ENCODE assay signal across 25 cellular contexts in the genomic region with DNA sequence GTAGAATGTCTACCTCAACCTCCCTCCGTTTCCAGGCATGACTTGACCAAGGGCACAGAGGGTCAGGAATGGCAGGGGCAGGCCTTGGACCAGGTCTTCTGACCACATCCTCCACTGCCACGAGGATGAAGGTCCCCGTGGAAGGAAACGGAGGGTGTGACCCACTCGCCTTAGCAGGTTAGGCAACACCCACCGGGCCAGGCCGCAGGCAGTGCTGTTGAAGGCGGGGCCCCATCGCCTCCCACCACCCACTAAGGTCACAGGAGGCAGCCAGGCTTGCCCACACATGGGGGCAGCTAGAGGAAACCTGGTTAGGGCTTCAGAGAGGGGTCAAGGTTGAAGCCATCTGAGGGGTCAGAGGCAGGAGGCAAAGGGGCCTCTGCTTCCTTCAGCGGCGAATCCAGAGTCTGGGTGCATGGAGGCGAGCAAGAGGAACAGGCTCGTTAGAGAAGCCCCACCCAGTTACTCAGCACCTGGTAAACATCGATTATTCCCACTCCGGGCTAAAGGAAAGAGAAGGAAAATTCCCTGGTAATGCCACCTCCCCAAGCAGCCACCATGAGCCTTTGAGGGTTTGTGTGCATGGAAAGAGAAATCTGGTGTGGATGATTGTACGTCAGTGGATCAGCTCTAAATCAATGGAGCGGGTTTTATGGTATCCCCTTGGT. TPM values are rescaled to one million over a fixed set of nuclear protein-coding genes. Genes with fewer than 3 reads are reported as not detected.
DNase-seq lines count a peak whose midpoint lies in the region; TF ChIP-seq lines count a peak whose summit lies in the region.
"Had no signal": no experiment of that assay in that cellular context is flagged by ENCODE, and none has a peak within 500 bp of the region (broad histone marks: within the 10 kb centered on the region; RNA-seq: fewer than 3 reads in every experiment).

No MANE protein-coding gene starts in this region.

- no peak overlapping the region for H2AFZ ChIP-seq in mammary epithelial cell (ENCODE audit: low read depth, low read length)

- 82% methylated on average over 11 of the region's 17 CpGs for WGBS in mammary epithelial cell (ENCODE audit: low coverage, missing lambda C conversion rate)
- WGBS in esophagus, 2 donors = 62 to 68% methylated on average over 17 of the region's 17 CpGs

- TF ChIP-seq POLR2A in breast epithelium (IDR thresholded peaks at IDR 0.05) = no peak

- peaks cover 7% of the 10 kb centered on the region for H3K27me3 Mint-ChIP-seq in mesothelial cell of epicardium (ENCODE audit: low read depth)

- in situ Hi-C loops in mammary epithelial cell (cut with MboI; ENCODE audit: low sequenced_read_pairs in 2 of 2) = no loop called here

- H3K36me3 ChIP-seq in mammary epithelial cell (ENCODE audit: insufficient read depth, low read length) (no peaks in the 10 kb centered on the region), breast epithelium (no peaks in the 10 kb centered on the region), esophagus (ENCODE audit: control insufficient read depth in 2 of 2, insufficient read depth in 2 of 2, low read length in 1 of 2) (no peaks in the 10 kb centered on the region)
- H3K36me3 ChIP-seq: BLaER1 treated with 17β-estradiol and CSF1 and Interleukin-3, amounts not matched to agents 10 nM and 100 nM had no signal

- H4K20me1 ChIP-seq in mammary epithelial cell (ENCODE audit: insufficient read depth, low read length) = no peaks in the 10 kb centered on the region
- H4K20me1 ChIP-seq: BLaER1 treated with 17β-estradiol and CSF1 and Interleukin-3, amounts not matched to agents 10 nM and 100 nM had no signal

- no peaks in the 10 kb centered on the region for H3K79me2 ChIP-seq in mammary epithelial cell (ENCODE audit: insufficient read depth, low read length)

- no peak overlapping the region for H3K27ac ChIP-seq in mammary epithelial cell (ENCODE audit: insufficient read depth, low read depth, low read length)
- no peak overlapping the region for H3K27ac ChIP-seq in breast epithelium
- peak overlapping the region; percentile 79 to 99 for H3K27ac ChIP-seq in esophagus (ENCODE audit: low read depth in 2 of 2, low read length in 1 of 2)
- H3K27ac ChIP-seq: 22Rv1; BLaER1 treated with 17β-estradiol and CSF1 and Interleukin-3, amounts not matched to agents 10 nM and 100 nM had no signal

- H3K27me3 ChIP-seq in mammary epithelial cell (ENCODE audit: insufficient read depth, low read length) (no peaks in the 10 kb centered on the region), breast epithelium (no peaks in the 10 kb centered on the region), esophagus (ENCODE audit: control insufficient read depth in 1 of 2, insufficient read depth in 2 of 2, low read length in 2 of 2) (no peaks in the 10 kb centered on the region)

- CTCF ChIA-PET in mammary epithelial cell (lab: Charles Lee; ENCODE audit: low non-redundant PET) = no interaction called here

- peak overlapping the region; percentile 31 for H3K27ac Mint-ChIP-seq in mesothelial cell of epicardium
- H3K27ac Mint-ChIP-seq: CD4-positive, alpha-beta memory T cell had no signal

- DNase-seq in mammary epithelial cell (no peak), breast epithelium (ENCODE audit: low spot score in 2 of 2) (no peak), mesothelial cell of epicardium (ENCODE audit: low spot score in 2 of 2, unreplicated experiment in 2 of 2) (no peak), SW480 (ENCODE audit: low spot score) (no peak), NCI-H748 (lab: John Stamatoyannopoulos, UW; ENCODE audit: unreplicated experiment) (no peak), foreskin melanocyte (no peak)
- no peak for DNase-seq in activated CD8-positive, alpha-beta memory T cell treated with anti-CD3 and anti-CD28 coated beads for 24 hours
- DNase-seq: Calu3; CD4-positive, alpha-beta memory T cell; DMS153; GOT3; Karpas-422; MV-4-11; NCI-H1105 treated with DMSO at 0.1 percent for 48 hours; NCI-H2029 treated with DMSO at 0.1 percent for 48 hours; NCI-H2171; NCI-H345; NCI-H524; NCI-H82; PC-3; SIG-M5; SK-N-SH had no signal

- intact Hi-C loops in mammary epithelial cell (cut with micrococcal nuclease) = loop anchor here (5.0 kb wide), 1 partner anchor 98 kb away; no protein-coding TSS in a partner anchor
- intact Hi-C loops in breast epithelium (cut with DNase I; ENCODE audit: low total_unique reads) = loop anchor here (1.0 kb wide), 1 partner anchor 23 kb away; no protein-coding TSS in a partner anchor

- TF ChIP-seq CTCF in mammary epithelial cell (conservative IDR thresholded peaks at IDR 0.05 in 1 of 2, IDR thresholded peaks at IDR 0.05 in 1 of 2; ENCODE audit: extremely low read depth in 1 of 2, insufficient read depth in 1 of 2, low read depth in 1 of 2, low read length in 2 of 2) = no peak
- TF ChIP-seq CTCF in breast epithelium (IDR thresholded peaks at IDR 0.05) = no peak
- no peak for TF ChIP-seq CTCF in mesothelial cell of epicardium (IDR thresholded peaks at IDR 0.05; ENCODE audit: unreplicated experiment)

- H3K4me2 ChIP-seq in mammary epithelial cell (ENCODE audit: insufficient read depth, low read depth, low read length) = peak overlapping the region; percentile 5
- H3K4me2 ChIP-seq: BLaER1 treated with 17β-estradiol and CSF1 and Interleukin-3, amounts not matched to agents 10 nM and 100 nM; SK-N-SH had no signal

- peaks cover 20% of the 10 kb centered on the region for H3K9me3 Mint-ChIP-seq in mesothelial cell of epicardium

- no peak overlapping the region for H3K9ac ChIP-seq in mammary epithelial cell (ENCODE audit: insufficient read depth, low read length)
- H3K9ac ChIP-seq: BLaER1 treated with 17β-estradiol and CSF1 and Interleukin-3, amounts not matched to agents 10 nM and 100 nM; SK-N-SH had no signal

- H3K9me3 ChIP-seq in mammary epithelial cell (replicated peaks; ENCODE audit: insufficient read depth, low read length) (no peaks in the 10 kb centered on the region), breast epithelium (peaks cover 0 to 7% of the 10 kb centered on the region in 2 donors), esophagus (ENCODE audit: control insufficient read depth in 2 of 2, insufficient read depth in 1 of 2, low read depth in 1 of 2, low read length in 1 of 2) (no peaks in the 10 kb centered on the region)
- H3K9me3 ChIP-seq: SK-N-SH had no signal

- BruUV-seq in mammary epithelial cell (replicated peaks; lab: Mats Ljungman, UMichigan) = no TSS peak

- peaks cover 29% of the 10 kb centered on the region for H3K4me1 Mint-ChIP-seq in mesothelial cell of epicardium

- H3K4me3 ChIP-seq in mammary epithelial cell (replicated peaks in 1 of 3; ENCODE audit: insufficient read depth in 1 of 3, low read depth in 2 of 3, low read length in 3 of 3) (no peak overlapping the region), breast epithelium (no peak overlapping the region), esophagus (ENCODE audit: low read depth in 1 of 2, low read length in 2 of 2) (no peak overlapping the region)
- H3K4me3 ChIP-seq: BLaER1 treated with 17β-estradiol and CSF1 and Interleukin-3, amounts not matched to agents 10 nM and 100 nM had no signal

- peaks cover 5% of the 10 kb centered on the region for H3K36me3 Mint-ChIP-seq in mesothelial cell of epicardium
- H3K36me3 Mint-ChIP-seq: CD4-positive, alpha-beta memory T cell had no signal

- dilution Hi-C loops in mammary epithelial cell (cut with HindIII; ENCODE audit: low sequenced_read_pairs) = loop anchor here (5.0 kb wide), 2 partner anchors 53 to 118 kb away; no protein-coding TSS in a partner anchor

- peaks cover 56% of the 10 kb centered on the region for H3K4me1 ChIP-seq in mammary epithelial cell (ENCODE audit: insufficient read depth, low read length)
- peaks cover 3 to 7% of the 10 kb centered on the region in 2 donors for H3K4me1 ChIP-seq in breast epithelium
- H3K4me1 ChIP-seq in esophagus (ENCODE audit: control insufficient read depth in 2 of 2, insufficient read depth in 2 of 2, low read length in 1 of 2) = peaks cover 4 to 42% of the 10 kb centered on the region in 2 donors

- H3K4me3 Mint-ChIP-seq in mesothelial cell of epicardium = no peak overlapping the region
- H3K4me3 Mint-ChIP-seq: CD4-positive, alpha-beta memory T cell had no signal

RNA-seq across cellular contexts. Expression of gene RIPK4, which starts 37.0 kb away (rescaled TPM):
- total RNA-seq in mammary epithelial cell (10 to 100 TPM; 50.1 to 83.9 TPM), breast epithelium (10 to 100 TPM in 2 of 3 donors, not detected in 1; 15.7 to 30.3 TPM), mesothelial cell of epicardium (14.7 to 16.0 TPM (median 15.7 TPM) in 3 replicates)
- polyA plus RNA-seq in mammary epithelial cell (21.0 TPM), esophagus (10 to 100 TPM; 51.7 to 72.4 TPM)
- 36.0 TPM for polyA minus RNA-seq in mammary epithelial cell

Comparison
In these comparisons a context has a peak if more than half of its experiments do, and no peak if none do; other contexts are left out.
1. H3K27ac ChIP-seq: peak in esophagus (2 of 2); none in mammary epithelial cell (single experiment) and breast epithelium (0 of 2).